9 cellular contexts compared by ENCODE assay signal in genomic region chr2:170821631-170822291, GRCh38. TPM values are rescaled to one million over a fixed set of nuclear protein-coding genes. Genes with fewer than 3 reads are reported as not detected.
DNase-seq lines count a peak whose midpoint lies in the region; ATAC-seq and TF ChIP-seq lines count a peak whose summit lies in the region.
"Had no signal": no experiment of that assay in that cellular context is flagged by ENCODE, and none has a peak within 500 bp of the region (broad histone marks: within the 10 kb centered on the region; RNA-seq: fewer than 3 reads in every experiment).

No MANE protein-coding gene starts in this region.

- H3K4me3 ChIP-seq in CD4-positive, CD25-positive, alpha-beta regulatory T cell (ENCODE audit: low read depth, low read length): peak overlapping the region; percentile 88
- H3K4me3 ChIP-seq in HUES64 (ENCODE audit: low read length) (peak overlapping the region; percentile 56), neural progenitor cell (peak overlapping the region; percentile 47)
- peak overlapping the region; percentile 47 for H3K4me3 ChIP-seq in effector memory CD4-positive, alpha-beta T cell (ENCODE audit: insufficient read depth, low read depth, low read length, poor library complexity, severe bottlenecking)

- H3K27me3 Mint-ChIP-seq in CD4-positive, CD25-positive, alpha-beta regulatory T cell: peaks cover 78% of the 10 kb centered on the region
- peaks cover 69% of the 10 kb centered on the region for H3K27me3 Mint-ChIP-seq in neural progenitor cell (ENCODE audit: insufficient read depth, low read depth)

- peaks cover 57% of the 10 kb centered on the region for H3K4me1 ChIP-seq in CD4-positive, CD25-positive, alpha-beta regulatory T cell (ENCODE audit: control insufficient read depth, insufficient read depth, low read length, poor library complexity, severe bottlenecking)
- H3K4me1 ChIP-seq in HUES64 (ENCODE audit: insufficient read depth, low read length): peaks cover 37% of the 10 kb centered on the region
- peaks cover 58% of the 10 kb centered on the region for H3K4me1 ChIP-seq in effector memory CD4-positive, alpha-beta T cell (ENCODE audit: control insufficient read depth, insufficient read depth, low read length, poor library complexity, severe bottlenecking)
- H3K4me1 ChIP-seq in neural progenitor cell: peaks cover 53% of the 10 kb centered on the region

- 85% methylated on average over 39 of the region's 39 CpGs for WGBS in HUES64

- peak overlapping the region in 1 of 3 donors; percentile 69 for H3K27ac Mint-ChIP-seq in CD4-positive, CD25-positive, alpha-beta regulatory T cell
- H3K27ac Mint-ChIP-seq in neural progenitor cell: no peak overlapping the region

- peak overlapping the region; percentile 95 for H2AFZ ChIP-seq in neural progenitor cell (replicated peaks)

- DNase-seq in CD4-positive, CD25-positive, alpha-beta regulatory T cell: no peak
- DNase-seq in effector memory CD4-positive, alpha-beta T cell: no peak
- no peak for DNase-seq in neural progenitor cell (ENCODE audit: low spot score)
- DNase-seq in ACHN: no peak
- no peak for DNase-seq in glomerular visceral epithelial cell (ENCODE audit: extremely low spot score)
- no peak for DNase-seq in Ammon's horn (ENCODE audit: low spot score)
- DNase-seq: islet precursor cell, NCI-H2029 treated with DMSO at 0.1 percent for 48 hours had no signal

- peak overlapping the region; percentile 96 for H3K4me2 ChIP-seq in neural progenitor cell

- H3K36me3 ChIP-seq in CD4-positive, CD25-positive, alpha-beta regulatory T cell (ENCODE audit: control insufficient read depth, insufficient read depth, low read length): no peaks in the 10 kb centered on the region
- H3K36me3 ChIP-seq in HUES64 (ENCODE audit: insufficient read depth, low read length) (peaks cover 3% of the 10 kb centered on the region; the same call in 1 of the 2 replicates), neural progenitor cell (no peaks in the 10 kb centered on the region)
- H3K36me3 ChIP-seq in effector memory CD4-positive, alpha-beta T cell (ENCODE audit: control insufficient read depth, insufficient read depth, low read length): no peaks in the 10 kb centered on the region

- ATAC-seq in CD4-positive, CD25-positive, alpha-beta regulatory T cell (ENCODE audit: low read depth in 2 of 2): no peak

- H3K27me3 ChIP-seq in CD4-positive, CD25-positive, alpha-beta regulatory T cell (ENCODE audit: control insufficient read depth, insufficient read depth, low read length): peaks cover 41% of the 10 kb centered on the region
- H3K27me3 ChIP-seq in HUES64 (ENCODE audit: insufficient read depth, low read length) (peaks cover 97% of the 10 kb centered on the region), neural progenitor cell (peaks cover 100% of the 10 kb centered on the region)
- H3K27me3 ChIP-seq in effector memory CD4-positive, alpha-beta T cell (replicated peaks; ENCODE audit: control insufficient read depth, insufficient read depth, low read length, poor library complexity, severe bottlenecking): peaks cover 71% of the 10 kb centered on the region

- no peaks in the 10 kb centered on the region for H3K79me2 ChIP-seq in neural progenitor cell (ENCODE audit: low read depth)

- TF ChIP-seq CTCF in neural progenitor cell (IDR thresholded peaks at IDR 0.05): no peak

- H3K9me3 Mint-ChIP-seq in CD4-positive, CD25-positive, alpha-beta regulatory T cell: peaks cover 0 to 5% (median 0%) of the 10 kb centered on the region in 7 donors
- H3K9me3 Mint-ChIP-seq in neural progenitor cell: no peaks in the 10 kb centered on the region

- H3K4me3 Mint-ChIP-seq in CD4-positive, CD25-positive, alpha-beta regulatory T cell: peak overlapping the region; percentile 16 to 87 (median 76)
- peak overlapping the region; percentile 86 for H3K4me3 Mint-ChIP-seq in neural progenitor cell

- H3K9ac ChIP-seq in HUES64 (ENCODE audit: low read depth, low read length): no peak overlapping the region
- H3K9ac ChIP-seq in neural progenitor cell: no peak overlapping the region

- in situ Hi-C loops in ACHN (cut with HindIII; ENCODE audit: low pct_ligation_motif_present, low pct_unique_long_range_greater_than_20kb, low sequenced_read_pairs): loop anchor here (25.0 kb wide), 1 partner anchor 409 kb away; no protein-coding TSS in a partner anchor

- H4K20me1 ChIP-seq in neural progenitor cell (ENCODE audit: low read depth): peaks cover 29% of the 10 kb centered on the region

- peaks cover 12 to 60% (median 18%) of the 10 kb centered on the region in 4 donors for H3K4me1 Mint-ChIP-seq in CD4-positive, CD25-positive, alpha-beta regulatory T cell
- H3K4me1 Mint-ChIP-seq in neural progenitor cell: peaks cover 53% of the 10 kb centered on the region

- no peak overlapping the region for H3K27ac ChIP-seq in CD4-positive, CD25-positive, alpha-beta regulatory T cell (ENCODE audit: insufficient read depth, low read length, poor library complexity, severe bottlenecking)
- H3K27ac ChIP-seq in HUES64 (ENCODE audit: low read depth, low read length) (no peak overlapping the region), neural progenitor cell (no peak overlapping the region)
- no peak overlapping the region for H3K27ac ChIP-seq in effector memory CD4-positive, alpha-beta T cell (ENCODE audit: insufficient read depth, low read length, poor library complexity, severe bottlenecking)

- H3K9me3 ChIP-seq in CD4-positive, CD25-positive, alpha-beta regulatory T cell (ENCODE audit: control insufficient read depth in 2 of 2, low read length in 2 of 2): no peaks in the 10 kb centered on the region
- H3K9me3 ChIP-seq in HUES64 (ENCODE audit: insufficient read depth, low read depth, low read length) (no peaks in the 10 kb centered on the region), neural progenitor cell (ENCODE audit: low read depth) (no peaks in the 10 kb centered on the region)
- H3K9me3 ChIP-seq in effector memory CD4-positive, alpha-beta T cell (ENCODE audit: control insufficient read depth, low read length): no peaks in the 10 kb centered on the region

- H3F3A ChIP-seq in neural progenitor cell (ENCODE audit: low read depth): peaks cover 51% of the 10 kb centered on the region

- no peaks in the 10 kb centered on the region for H3K36me3 Mint-ChIP-seq in CD4-positive, CD25-positive, alpha-beta regulatory T cell
- peaks cover 3% of the 10 kb centered on the region for H3K36me3 Mint-ChIP-seq in neural progenitor cell

RNA-seq across cellular contexts. Expression of gene GAD1, which starts 5.1 kb away (rescaled TPM):
- not detected for total RNA-seq in CD4-positive, CD25-positive, alpha-beta regulatory T cell
- polyA plus RNA-seq in CD4-positive, CD25-positive, alpha-beta regulatory T cell: not detected
- 16.4 TPM for polyA plus RNA-seq in HUES64 (2013, experiment 1 of 2)
- polyA plus RNA-seq in HUES64 (2013, experiment 2 of 2): 18.3 TPM
- 5.2 and 10.7 TPM in 2 replicates for total RNA-seq in neural progenitor cell (ENCODE audit: low replicate concordance)

RNA-seq across cellular contexts. Expression of gene ERICH2, which starts 51.6 kb away (rescaled TPM):
- total RNA-seq in CD4-positive, CD25-positive, alpha-beta regulatory T cell: not detected
- not detected for polyA plus RNA-seq in CD4-positive, CD25-positive, alpha-beta regulatory T cell
- 3.5 TPM for polyA plus RNA-seq in HUES64 (2013, experiment 1 of 2)
- polyA plus RNA-seq in HUES64 (2013, experiment 2 of 2): 3.7 TPM
- 0.43 and 2.7 TPM in 2 replicates for total RNA-seq in neural progenitor cell (ENCODE audit: low replicate concordance)
